Comparison of ENCODE assay signal across 25 cellular contexts in genomic region chr17:14630025-14630424, GRCh38.
"Had no signal": no experiment of that assay in that cellular context is flagged by ENCODE, and none has a peak within 500 bp of the region (broad histone marks: within the 10 kb centered on the region; RNA-seq: fewer than 3 reads in every experiment).

No MANE protein-coding gene starts in this region.

- H3K4me1 ChIP-seq: esophagus muscularis mucosa, foreskin keratinocyte, gastroesophageal sphincter, heart left ventricle, lower lobe of right lung had no signal

- H3K79me2 ChIP-seq: hepatocyte had no signal

- H3K27ac ChIP-seq: coronary artery, dorsolateral prefrontal cortex, esophagus muscularis mucosa, foreskin keratinocyte, gastroesophageal sphincter, heart left ventricle, hepatocyte, lower lobe of right lung had no signal

- H3K4me2 ChIP-seq: hepatocyte had no signal

- H3K4me3 Mint-ChIP-seq: immature natural killer cell, mesothelial cell of epicardium had no signal

- H3K9me3 ChIP-seq: gastroesophageal sphincter, lower lobe of right lung had no signal

- H3K36me3 Mint-ChIP-seq: immature natural killer cell, mesothelial cell of epicardium had no signal

- H3K4me3 ChIP-seq: coronary artery, dorsolateral prefrontal cortex, esophagus muscularis mucosa, gastroesophageal sphincter, heart left ventricle, hepatocyte, lower lobe of right lung, mucosa of descending colon had no signal

- ATAC-seq: foreskin keratinocyte, gastroesophageal sphincter, heart left ventricle, left colon, left lobe of liver, left ventricle myocardium superior, mucosa of descending colon had no signal

- H3K4me1 Mint-ChIP-seq: immature natural killer cell, mesothelial cell of epicardium had no signal

- H2AFZ ChIP-seq: hepatocyte had no signal

- H3K27ac Mint-ChIP-seq: immature natural killer cell, mesothelial cell of epicardium had no signal

- H3K36me3 ChIP-seq: esophagus muscularis mucosa, gastroesophageal sphincter, heart left ventricle, lower lobe of right lung had no signal

- DNase-seq: dermis blood vessel endothelial cell; dorsolateral prefrontal cortex; effector CD4-positive, alpha-beta T cell; effector memory CD4-positive, alpha-beta T cell; foreskin keratinocyte; heart left ventricle; hypothalamus; immature natural killer cell; islet precursor cell; kidney; kidney glomerular epithelial cell; left colon; left ventricle myocardium superior; lower lobe of right lung; mesenchymal stem cell; mucosa of descending colon had no signal

- FAIRE-seq: colon, endothelial cell of umbilical vein, frontal cortex, kidney had no signal

- H3K27me3 ChIP-seq: foreskin keratinocyte, heart left ventricle, hepatocyte had no signal
